Comparison of ENCODE assay signal across 12 cellular contexts in the genomic region with DNA sequence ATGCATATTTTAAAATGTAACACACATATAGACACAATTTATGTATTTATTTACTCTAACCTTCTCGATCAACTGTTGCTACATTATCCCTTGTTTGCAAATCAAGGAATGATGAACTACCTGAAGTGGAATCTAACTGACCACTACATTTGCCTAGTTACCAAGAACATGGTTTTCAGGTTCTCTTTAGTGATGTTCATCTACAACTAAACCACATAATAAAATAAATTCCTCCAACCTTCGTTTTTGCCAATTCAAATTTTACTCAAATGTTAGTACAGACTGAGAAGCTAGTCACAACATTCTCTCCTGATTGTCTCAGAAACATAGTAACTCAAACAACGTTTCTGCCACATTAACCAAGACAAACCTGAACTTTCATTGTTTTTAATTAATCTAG.
DNase-seq lines count a peak whose midpoint lies in the region; ATAC-seq, FAIRE-seq and TF ChIP-seq lines count a peak whose summit lies in the region.
"Had no signal": no experiment of that assay in that cellular context is flagged by ENCODE, and none has a peak within 500 bp of the region (broad histone marks: within the 10 kb centered on the region; RNA-seq: fewer than 3 reads in every experiment).

No MANE protein-coding gene starts in this region.

- H2AFZ ChIP-seq in astrocyte (ENCODE audit: low read depth, low read length) = no peak overlapping the region

- peak overlapping the region; percentile 97 for H3K4me2 ChIP-seq in astrocyte (ENCODE audit: low read length)

- H3K4me3 Mint-ChIP-seq in astrocyte (ENCODE audit: unreplicated experiment) = no peak overlapping the region

- TF ChIP-seq CTCF in astrocyte (IDR thresholded peaks at IDR 0.05; ENCODE audit: insufficient read depth, low read depth, low read length) = no peak
- TF ChIP-seq CTCF in thoracic aorta (IDR thresholded peaks at IDR 0.05) = no peak

- no peaks in the 10 kb centered on the region for H3K9me3 Mint-ChIP-seq in astrocyte (ENCODE audit: unreplicated experiment)
- H3K9me3 Mint-ChIP-seq: central memory CD8-positive, alpha-beta T cell had no signal

- peak; percentile 41 for FAIRE-seq in astrocyte (lab: Jason Lieb, UNC)

- H3K9me3 ChIP-seq in astrocyte (ENCODE audit: insufficient read depth, low read depth, low read length) (no peaks in the 10 kb centered on the region), mucosa of stomach (ENCODE audit: control insufficient read depth, low read length) (no peaks in the 10 kb centered on the region), thoracic aorta (no peaks in the 10 kb centered on the region)

- H4K20me1 ChIP-seq in astrocyte (ENCODE audit: insufficient read depth, low read length) = peaks cover 10% of the 10 kb centered on the region

- DNase-seq in NCI-H748 treated with DMSO at 0.1 percent for 48 hours (lab: John Stamatoyannopoulos, UW) (peak; percentile 25), NCI-H748 (lab: John Stamatoyannopoulos, UW; ENCODE audit: unreplicated experiment) (no peak), astrocyte (ENCODE audit: low read depth) (no peak), thoracic aorta (ENCODE audit: low spot score) (no peak), DMS 273 (lab: John Stamatoyannopoulos, UW; ENCODE audit: unreplicated experiment) (no peak)
- DNase-seq: NCI-H1105, NCI-H82 had no signal

- H3K27ac ChIP-seq in astrocyte (ENCODE audit: low read depth, low read length) (peak overlapping the region; percentile 98), thoracic aorta (peak overlapping the region; percentile 91 to 95)
- H3K27ac ChIP-seq: 22Rv1 had no signal

- H3K27me3 Mint-ChIP-seq in astrocyte (ENCODE audit: low read depth, unreplicated experiment) = no peaks in the 10 kb centered on the region
- H3K27me3 Mint-ChIP-seq: central memory CD8-positive, alpha-beta T cell had no signal

- peak overlapping the region; percentile 95 for H3K4me3 ChIP-seq in astrocyte (ENCODE audit: insufficient read depth, low read depth, low read length)
- no peak overlapping the region for H3K4me3 ChIP-seq in mucosa of stomach (ENCODE audit: low read length)
- peak overlapping the region; percentile 74 for H3K4me3 ChIP-seq in thoracic aorta

- no peak overlapping the region for H3K27ac Mint-ChIP-seq in astrocyte (ENCODE audit: unreplicated experiment)

- peak overlapping the region; percentile 98 for H3K9ac ChIP-seq in astrocyte (ENCODE audit: low read length)
- H3K9ac ChIP-seq in mucosa of stomach (ENCODE audit: low read length) = peak overlapping the region; percentile 85

- H3K4me1 Mint-ChIP-seq in astrocyte (ENCODE audit: low read depth, unreplicated experiment) = peaks cover 35% of the 10 kb centered on the region

- H3K36me3 Mint-ChIP-seq in astrocyte (ENCODE audit: low read depth, unreplicated experiment) = no peaks in the 10 kb centered on the region

- H3K4me1 ChIP-seq in astrocyte (ENCODE audit: insufficient read depth, low read length) = peaks cover 41% of the 10 kb centered on the region
- peaks cover 55% of the 10 kb centered on the region for H3K4me1 ChIP-seq in mucosa of stomach (ENCODE audit: control insufficient read depth, insufficient read depth, low read length)
- H3K4me1 ChIP-seq in thoracic aorta (ENCODE audit: control insufficient read depth in 1 of 2, low read depth in 2 of 2) = peaks cover 21 to 60% of the 10 kb centered on the region in 2 donors

- H3K36me3 ChIP-seq in astrocyte (ENCODE audit: insufficient read depth, low read length) (no peaks in the 10 kb centered on the region), mucosa of stomach (ENCODE audit: control insufficient read depth, insufficient read depth, low read length) (no peaks in the 10 kb centered on the region), thoracic aorta (no peaks in the 10 kb centered on the region)

- peaks cover 95% of the 10 kb centered on the region for H3K79me2 ChIP-seq in astrocyte (ENCODE audit: insufficient read depth, low read length)

- H3K27me3 ChIP-seq in astrocyte (ENCODE audit: insufficient read depth, low read length) (no peaks in the 10 kb centered on the region), mucosa of stomach (ENCODE audit: control insufficient read depth, insufficient read depth, low read length) (no peaks in the 10 kb centered on the region), thoracic aorta (replicated peaks; ENCODE audit: insufficient read depth) (no peaks in the 10 kb centered on the region)

- ATAC-seq in thoracic aorta (ENCODE audit: insufficient number of reproducible peaks, low FRiP score, low read depth) (no peak), GM19324 (IDR thresholded peaks at IDR 0.05; ENCODE audit: low FRiP score, unreplicated experiment) (no peak), HG02798 (IDR thresholded peaks at IDR 0.05; ENCODE audit: poor library complexity, unreplicated experiment) (no peak)
